In genomic region chr20:10665027-10665561, GRCh38 we compare ENCODE assay signal across 15 cellular contexts. TPM values are rescaled to one million over a fixed set of nuclear protein-coding genes. Genes with fewer than 3 reads are reported as not detected.
DNase-seq lines count a peak whose midpoint lies in the region; ATAC-seq and TF ChIP-seq lines count a peak whose summit lies in the region.
"Had no signal": no experiment of that assay in that cellular context is flagged by ENCODE, and none has a peak within 500 bp of the region (broad histone marks: within the 10 kb centered on the region; RNA-seq: fewer than 3 reads in every experiment).

No MANE protein-coding gene starts in this region.

- H3K4me1 ChIP-seq in GM23338 (ENCODE audit: insufficient read depth) (peaks cover 75% of the 10 kb centered on the region), ascending aorta (peaks cover 34 to 79% of the 10 kb centered on the region in 2 donors), iPS-18a (ENCODE audit: control insufficient read depth, low read depth, low read length) (peaks cover 71% of the 10 kb centered on the region), skeletal muscle tissue (ENCODE audit: control insufficient read depth in 3 of 3, insufficient read depth in 3 of 3, low read length in 3 of 3) (peaks cover 64 to 73% (median 69%) of the 10 kb centered on the region in 3 donors)

- DNase-seq in GM23338 (ENCODE audit: low spot score) (no peak), ascending aorta (ENCODE audit: low spot score in 2 of 2) (no peak), UCSD-AML1 (lab: John Stamatoyannopoulos, UW; ENCODE audit: unreplicated experiment) (no peak), posterior cingulate gyrus (no peak), GM03348 (ENCODE audit: low spot score) (no peak)
- DNase-seq: activated effector memory CD4-positive, alpha-beta T cell treated with anti-CD3 and anti-CD28 coated beads, Interleukin-2, amount 50 U/mL, for 16 hours; CD4-positive, CD25-positive, alpha-beta regulatory T cell; dorsolateral prefrontal cortex; naive B cell; NCI-H446 treated with DMSO at 0.1 percent for 48 hours; SHP77 treated with DMSO at 0.1 percent for 48 hours; stimulated activated naive CD8-positive, alpha-beta T cell treated with anti-CD3 and anti-CD28 coated beads, Interleukin-15, Interleukin-2, amounts not matched to agents 100 U/mL and 50 U/mL, for 24 hours had no signal

- H3K9me3 ChIP-seq in ascending aorta (no peaks in the 10 kb centered on the region), iPS-18a (ENCODE audit: control insufficient read depth, low read depth, low read length) (no peaks in the 10 kb centered on the region), skeletal muscle tissue (ENCODE audit: control insufficient read depth in 3 of 3, low read length in 3 of 3) (no peaks in the 10 kb centered on the region)

- peaks cover 9% of the 10 kb centered on the region for H3K27me3 Mint-ChIP-seq in GM23338 (ENCODE audit: insufficient read depth, low read depth, poor library complexity)

- intact Hi-C loops in ascending aorta (cut with DNase I): no loop called here
- intact Hi-C loops in posterior cingulate gyrus (cut with DNase I): no loop called here

- peak overlapping the region; percentile 58 for H3K4me3 Mint-ChIP-seq in GM23338
- H3K4me3 Mint-ChIP-seq: CD4-positive, CD25-positive, alpha-beta regulatory T cell; naive B cell had no signal

- no peak overlapping the region for H2AFZ ChIP-seq in GM23338

- H3K4me2 ChIP-seq in GM23338: peak overlapping the region; percentile 66

- H3K27ac Mint-ChIP-seq in GM23338: peak overlapping the region; percentile 97
- H3K27ac Mint-ChIP-seq: CD4-positive, CD25-positive, alpha-beta regulatory T cell had no signal

- H3K27ac ChIP-seq in GM23338 (ENCODE audit: low read depth) (peak overlapping the region; percentile 87), ascending aorta (peak overlapping the region; percentile 93 to 100), iPS-18a (ENCODE audit: low read length) (peak overlapping the region; percentile 72), skeletal muscle tissue (ENCODE audit: low read depth, low read length) (peak overlapping the region; percentile 51)

- H3K36me3 Mint-ChIP-seq in GM23338 (ENCODE audit: low read depth): peaks cover 80% of the 10 kb centered on the region
- H3K36me3 Mint-ChIP-seq: CD4-positive, CD25-positive, alpha-beta regulatory T cell; naive B cell had no signal

- peaks cover 96% of the 10 kb centered on the region for H3K4me1 Mint-ChIP-seq in GM23338
- H3K4me1 Mint-ChIP-seq: CD4-positive, CD25-positive, alpha-beta regulatory T cell had no signal

- H3K9ac ChIP-seq in iPS-18a (ENCODE audit: low read length): peak overlapping the region; percentile 47
- H3K9ac ChIP-seq in skeletal muscle tissue (ENCODE audit: low read depth in 1 of 3, low read length in 3 of 3): peak overlapping the region in 1 of 3 donors; percentile 34

- H4K20me1 ChIP-seq in GM23338 (replicated peaks; ENCODE audit: insufficient read depth): 0 out of 2 replicates have a peak, but pooled peaks cover 3% of the 10 kb centered on the region

- no peaks in the 10 kb centered on the region for H3K9me3 Mint-ChIP-seq in GM23338

- peaks cover 89% of the 10 kb centered on the region for H3K79me2 ChIP-seq in GM23338 (replicated peaks; ENCODE audit: insufficient read depth)

- no peaks in the 10 kb centered on the region for H3K9me2 ChIP-seq in GM23338 (ENCODE audit: insufficient read depth)

- H3K4me3 ChIP-seq in GM23338 (peak overlapping the region; percentile 32), ascending aorta (peak overlapping the region in 1 of 2 donors; percentile 86), iPS-18a (ENCODE audit: low read length) (peak overlapping the region; percentile 41), skeletal muscle tissue (ENCODE audit: low read length in 3 of 3) (no peak overlapping the region)

- ATAC-seq in GM23338 (no peak; the same call in 2 of the 3 replicates), GM19452 (IDR thresholded peaks at IDR 0.05; ENCODE audit: unreplicated experiment) (no peak)
- ATAC-seq: stimulated activated naive CD8-positive, alpha-beta T cell treated with anti-CD3 and anti-CD28 coated beads, Interleukin-15, Interleukin-2, amounts not matched to agents 100 U/mL and 50 U/mL, for 24 hours had no signal

- H3K36me3 ChIP-seq in GM23338 (ENCODE audit: insufficient read depth) (0 out of 2 replicates have a peak, but pooled peaks cover 4% of the 10 kb centered on the region), ascending aorta (peaks cover 31 to 47% of the 10 kb centered on the region in 2 donors), iPS-18a (ENCODE audit: control insufficient read depth, low read depth, low read length) (peaks cover 69% of the 10 kb centered on the region), skeletal muscle tissue (ENCODE audit: control insufficient read depth in 3 of 3, insufficient read depth in 3 of 3, low read length in 3 of 3) (peaks cover 15 to 35% (median 19%) of the 10 kb centered on the region in 3 donors)

- TF ChIP-seq CTCF in GM23338 (conservative IDR thresholded peaks at IDR 0.05; ENCODE audit: low read depth in 2 of 2) (no peak), ascending aorta (IDR thresholded peaks at IDR 0.05) (no peak)

- H3F3A ChIP-seq in GM23338 (replicated peaks; ENCODE audit: low read depth): no peaks in the 10 kb centered on the region

- H3K27me3 ChIP-seq in GM23338 (ENCODE audit: insufficient read depth): no peaks in the 10 kb centered on the region
- no peaks in the 10 kb centered on the region for H3K27me3 ChIP-seq in ascending aorta
- no peaks in the 10 kb centered on the region for H3K27me3 ChIP-seq in iPS-18a (ENCODE audit: control insufficient read depth, insufficient read depth, low read length)
- no peaks in the 10 kb centered on the region for H3K27me3 ChIP-seq in skeletal muscle tissue (ENCODE audit: control insufficient read depth in 3 of 3, insufficient read depth in 3 of 3, low read length in 3 of 3)
- H3K27me3 ChIP-seq: dorsolateral prefrontal cortex had no signal

TF ChIP-seq in GM23338, 12 proteins besides CTCF, POLR2A, EP300 and RAD21 (continues in another document):
- TF ChIP-seq EZH2phosphoT487 (IDR thresholded peaks at IDR 0.05; ENCODE audit: unreplicated experiment) (no peak), REST (IDR thresholded peaks at IDR 0.05; ENCODE audit: unreplicated experiment) (no peak), POLR2AphosphoS5 (IDR thresholded peaks at IDR 0.05; ENCODE audit: low read depth) (no peak), STAT1 (IDR thresholded peaks at IDR 0.05; ENCODE audit: unreplicated experiment) (no peak)

RNA-seq across cellular contexts. Expression of gene JAG1, which starts 8.7 kb away (rescaled TPM):
- total RNA-seq in GM23338 (2014; rRNA removed; shearing (Covaris generic)): 42.0 and 46.5 TPM in 2 replicates
- polyA plus RNA-seq in GM23338 (2016; fragmentation: Nextera tagmentation; extraction: Ambion mirVana): 7.1 and 9.7 TPM in 2 replicates
- total RNA-seq in ascending aorta (101 TPM), skeletal muscle tissue (60.5 TPM)

Comparison
In these comparisons a context has a peak if more than half of its experiments do, and no peak if none do; other contexts are left out.
1. H3K4me3 ChIP-seq: peak in GM23338 (single experiment) and iPS-18a (single experiment); none in skeletal muscle tissue (0 of 3).
2. Peak in every context shown above with its lines, with median percentiles within 50 percentile points of each other: H3K27ac ChIP-seq.